8 cellular contexts compared by ENCODE assay signal in genomic region chr19:35269425-35270117, GRCh38. TPM values are rescaled to one million over a fixed set of nuclear protein-coding genes. Genes with fewer than 3 reads are reported as not detected.
DNase-seq lines count a peak whose midpoint lies in the region; ATAC-seq, FAIRE-seq and TF ChIP-seq lines count a peak whose summit lies in the region.

No MANE protein-coding gene starts in this region.

- H3K79me1 ChIP-seq in trophoblast cell (ENCODE audit: low read length) = peaks cover 11% of the 10 kb centered on the region

- H2AFZ ChIP-seq in trophoblast cell (ENCODE audit: insufficient read depth, low read length, poor library complexity) = peak overlapping the region; percentile 92

- H3K4me1 ChIP-seq in ES-I3 (ENCODE audit: insufficient read depth, low read length) = no peaks in the 10 kb centered on the region; the same call in 1 of the 2 replicates
- peaks cover 12 to 15% of the 10 kb centered on the region in 2 experiments for H3K4me1 ChIP-seq in trophoblast cell (ENCODE audit: control insufficient read depth in 1 of 2, insufficient read depth in 2 of 2, low read length in 2 of 2)
- peaks cover 0 to 36% (median 14%) of the 10 kb centered on the region in 4 donors for H3K4me1 ChIP-seq in transverse colon

- intact Hi-C loops in Right ventricle myocardium superior (cut with DNase I) (loop anchor here (5.0 kb wide), 1 partner anchor 112 kb away; no protein-coding TSS in a partner anchor), transverse colon (cut with DNase I; ENCODE audit: low total_unique reads) (loop anchor here (5.0 to 10.0 kb wide), 2 partner anchors 222 to 225 kb away; partner anchors contain the start of gene KRTDAP)

- peak overlapping the region; percentile 67 for H4K91ac ChIP-seq in trophoblast cell (ENCODE audit: low read depth, low read length)

- H3K23ac ChIP-seq in trophoblast cell (ENCODE audit: low read length) = no peak overlapping the region

- in situ Hi-C loops in transverse colon (cut with MboI; ENCODE audit: low pct_ligation_motif_present in 1 of 4, low pct_unique_long_range_greater_than_20kb in 1 of 4, low sequenced_read_pairs in 3 of 4) = no loop called here

- peak overlapping the region; percentile 79 for H4K12ac ChIP-seq in trophoblast cell (ENCODE audit: low read depth, low read length)

- ATAC-seq in Right ventricle myocardium superior (ENCODE audit: poor library complexity) = peak; percentile 59

- peak overlapping the region; percentile 87 for H3K4me2 ChIP-seq in trophoblast cell (ENCODE audit: low read length)

- peak overlapping the region; percentile 90 for H3K4me3 ChIP-seq in trophoblast cell (ENCODE audit: low read depth, low read length)
- H3K4me3 ChIP-seq in transverse colon = peak overlapping the region; percentile 58 to 85 (median 76)

- peak overlapping the region; percentile 65 for H3K27ac Mint-ChIP-seq in activated naive CD8-positive, alpha-beta T cell treated with anti-CD3 and anti-CD28 coated beads for 36 hours

- no peaks in the 10 kb centered on the region for H3K9me3 Mint-ChIP-seq in activated naive CD8-positive, alpha-beta T cell treated with anti-CD3 and anti-CD28 coated beads for 36 hours

- peak overlapping the region; percentile 90 for H3K18ac ChIP-seq in trophoblast cell (ENCODE audit: low read length)

- peak overlapping the region; percentile 57 for H2AK5ac ChIP-seq in trophoblast cell (ENCODE audit: low read length)

- H3K27me3 ChIP-seq in trophoblast cell (ENCODE audit: insufficient read depth, low read length) = no peaks in the 10 kb centered on the region
- no peaks in the 10 kb centered on the region for H3K27me3 ChIP-seq in transverse colon

- H3K79me2 ChIP-seq in trophoblast cell (ENCODE audit: control insufficient read depth, insufficient read depth, low read length, poor library complexity) = peaks cover 11% of the 10 kb centered on the region

- H3K36me3 Mint-ChIP-seq in activated naive CD8-positive, alpha-beta T cell treated with anti-CD3 and anti-CD28 coated beads for 36 hours = peaks cover 21% of the 10 kb centered on the region

- peak overlapping the region; percentile 42 for H2BK5ac ChIP-seq in trophoblast cell (ENCODE audit: low read depth, low read length, poor library complexity)

- H3K36me3 ChIP-seq in ES-I3 (ENCODE audit: insufficient read depth, low read length) = peaks cover 2% of the 10 kb centered on the region; the same call in 1 of the 2 replicates
- H3K36me3 ChIP-seq in trophoblast cell (ENCODE audit: control insufficient read depth in 1 of 2, insufficient read depth in 2 of 2, low read length in 2 of 2) = peaks cover 59 to 64% of the 10 kb centered on the region in 2 experiments
- H3K36me3 ChIP-seq in transverse colon = peaks cover 0 to 20% (median 8%) of the 10 kb centered on the region in 4 donors

- peak overlapping the region; percentile 97 for H3K27ac ChIP-seq in trophoblast cell (ENCODE audit: low read depth, low read length)
- H3K27ac ChIP-seq in transverse colon = peak overlapping the region; percentile 95 to 99 (median 98)

- no peak for TF ChIP-seq POLR2A in H54 (IDR thresholded peaks at IDR 0.05; ENCODE audit: low read depth, low read length)
- TF ChIP-seq POLR2A in transverse colon (IDR thresholded peaks at IDR 0.05) = peak; percentile 10

- peaks cover 28% of the 10 kb centered on the region for H3K4me1 Mint-ChIP-seq in activated naive CD8-positive, alpha-beta T cell treated with anti-CD3 and anti-CD28 coated beads for 36 hours

- peak overlapping the region; percentile 34 for H3K4ac ChIP-seq in trophoblast cell (ENCODE audit: low read depth, low read length)

- FAIRE-seq in H54 (lab: Jason Lieb, UNC) = no peak

- TF ChIP-seq CTCF in transverse colon (IDR thresholded peaks at IDR 0.05) = peak; percentile 50 to 87 (median 76)

- peak overlapping the region; percentile 66 for H3K4me3 Mint-ChIP-seq in activated naive CD8-positive, alpha-beta T cell treated with anti-CD3 and anti-CD28 coated beads for 36 hours

- H3K14ac ChIP-seq in trophoblast cell (ENCODE audit: low read length) = peak overlapping the region; percentile 66

- peak overlapping the region; percentile 83 for H3K9ac ChIP-seq in ES-I3 (ENCODE audit: low read depth, low read length)
- H3K9ac ChIP-seq in trophoblast cell (ENCODE audit: low read length) = peak overlapping the region; percentile 92

- WGBS in trophoblast cell (ENCODE audit: extremely low coverage, insufficient coverage, insufficient read length) = no CpG with 5 or more reads among the region's 66 CpGs
- 6% methylated on average over 27 of the region's 66 CpGs; no CpG with 5 or more reads in 1 of the 2 donors for WGBS in transverse colon (ENCODE audit: low coverage in 1 of 2), 2 donors

- DNase-seq in H54 (ENCODE audit: insufficient read length, low spot score) (peak; percentile 94), M059J (ENCODE audit: low read depth) (peak; percentile 81), SKM-1 (lab: John Stamatoyannopoulos, UW; ENCODE audit: unreplicated experiment) (peak; percentile 75), Right ventricle myocardium superior (peak; percentile 93), trophoblast cell (peak; percentile 86 to 94), transverse colon (peak; percentile 91)
- DNase-seq in activated naive CD8-positive, alpha-beta T cell treated with anti-CD3 and anti-CD28 coated beads for 36 hours = peak; percentile 78

- no peak for TF ChIP-seq EP300 in transverse colon (IDR thresholded peaks at IDR 0.05; ENCODE audit: low read depth)

- no peaks in the 10 kb centered on the region for H3K27me3 Mint-ChIP-seq in activated naive CD8-positive, alpha-beta T cell treated with anti-CD3 and anti-CD28 coated beads for 36 hours

- peak overlapping the region; percentile 93 for H4K8ac ChIP-seq in trophoblast cell (ENCODE audit: low read depth, low read length)

- peak overlapping the region; percentile 90 for H2BK120ac ChIP-seq in trophoblast cell (ENCODE audit: insufficient read depth, low read length, poor library complexity)

- H3K9me3 ChIP-seq in ES-I3 (ENCODE audit: control insufficient read depth, insufficient read depth, low read length) = no peaks in the 10 kb centered on the region
- no peaks in the 10 kb centered on the region for H3K9me3 ChIP-seq in trophoblast cell (ENCODE audit: insufficient read depth, low read depth, low read length)
- H3K9me3 ChIP-seq in transverse colon = no peaks in the 10 kb centered on the region

- no peak overlapping the region for H2BK12ac ChIP-seq in trophoblast cell (ENCODE audit: low read length)

RNA-seq across cellular contexts. Expression of gene USF2, which starts 0.8 kb away (rescaled TPM):
- 38.6 and 66.5 TPM in 2 replicates for total RNA-seq in M059J (2014; rRNA removed; shearing (Covaris generic))
- total RNA-seq in activated naive CD8-positive, alpha-beta T cell treated with anti-CD3 and anti-CD28 coated beads for 36 hours = 100 to 1,000 TPM; 105 to 109 TPM
- total RNA-seq in Right ventricle myocardium superior (141 TPM), transverse colon (100 to 1,000 TPM in 3 of 4 donors, 10 to 100 TPM in 1; 95.9 to 207 (median 140) TPM)
- polyA plus RNA-seq in trophoblast cell (2013) = 75.6 and 76.3 TPM in 2 replicates

RNA-seq across cellular contexts. Expression of gene HAMP, which starts 12.8 kb away (rescaled TPM):
- not detected in 2 replicates for total RNA-seq in M059J (2014; rRNA removed; shearing (Covaris generic))
- under 1 TPM; 0.32 to 0.37 TPM for total RNA-seq in activated naive CD8-positive, alpha-beta T cell treated with anti-CD3 and anti-CD28 coated beads for 36 hours
- total RNA-seq in Right ventricle myocardium superior = not detected
- 0.08 TPM in 1 of 2 replicates, not detected in the other for polyA plus RNA-seq in trophoblast cell (2013)
- total RNA-seq in transverse colon = not detected

RNA-seq across cellular contexts. Expression of gene LSR, which starts 20.8 kb away (rescaled TPM):
- total RNA-seq in M059J (2014; rRNA removed; shearing (Covaris generic)) = 0.07 TPM in 1 of 2 replicates, not detected in the other
- 10 to 100 TPM; 40.6 to 43.9 TPM for total RNA-seq in activated naive CD8-positive, alpha-beta T cell treated with anti-CD3 and anti-CD28 coated beads for 36 hours
- total RNA-seq in Right ventricle myocardium superior = 4.5 TPM
- 71.4 and 74.4 TPM in 2 replicates for polyA plus RNA-seq in trophoblast cell (2013)
- 100 to 1,000 TPM; 124 to 484 (median 330) TPM for total RNA-seq in transverse colon

RNA-seq across cellular contexts. Expression of gene MAG, which starts 22.4 kb away (rescaled TPM):
- not detected in 2 replicates for total RNA-seq in M059J (2014; rRNA removed; shearing (Covaris generic))
- total RNA-seq in activated naive CD8-positive, alpha-beta T cell treated with anti-CD3 and anti-CD28 coated beads for 36 hours = under 1 TPM; 0.20 to 0.29 TPM
- total RNA-seq in Right ventricle myocardium superior = not detected
- 0.17 and 0.49 TPM in 2 replicates for polyA plus RNA-seq in trophoblast cell (2013)
- total RNA-seq in transverse colon = not detected

RNA-seq across cellular contexts. Expression of gene FAM187B, which starts 41.0 kb away (rescaled TPM):
- not detected in 2 replicates for total RNA-seq in M059J (2014; rRNA removed; shearing (Covaris generic))
- total RNA-seq in activated naive CD8-positive, alpha-beta T cell treated with anti-CD3 and anti-CD28 coated beads for 36 hours = not detected
- total RNA-seq in Right ventricle myocardium superior (not detected), transverse colon (not detected)
- polyA plus RNA-seq in trophoblast cell (2013) = not detected in 2 replicates

Comparison
In these comparisons a context has a peak if more than half of its experiments do, and no peak if none do; other contexts are left out.
1. Peak in every context shown above with its lines: DNase-seq, ATAC-seq, H3K4me3 ChIP-seq and H3K27ac ChIP-seq.